Comparison of ENCODE assay signal across 24 cellular contexts in the genomic region with DNA sequence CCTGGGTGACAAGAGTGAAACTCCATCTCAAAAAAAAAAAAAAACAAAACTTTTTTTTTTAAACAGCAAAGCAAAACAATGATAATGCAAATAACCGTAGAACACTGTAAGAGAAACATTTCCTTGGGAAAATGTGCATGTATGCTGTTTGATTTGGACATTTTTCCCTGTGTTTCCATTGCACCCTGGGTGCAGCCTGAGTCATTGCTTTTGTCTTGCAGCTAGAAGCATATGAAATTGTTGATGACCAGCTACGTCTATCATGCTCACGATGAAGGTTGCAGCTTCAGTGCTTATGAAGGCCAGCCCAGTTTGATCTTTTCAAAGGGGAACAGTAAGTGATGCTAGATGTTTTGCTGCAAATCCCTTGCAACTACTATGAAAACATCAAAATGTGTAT. TPM values are rescaled to one million over a fixed set of nuclear protein-coding genes. Genes with fewer than 3 reads are reported as not detected.
DNase-seq lines count a peak whose midpoint lies in the region; ATAC-seq and TF ChIP-seq lines count a peak whose summit lies in the region.
"Had no signal": no experiment of that assay in that cellular context is flagged by ENCODE, and none has a peak within 500 bp of the region (broad histone marks: within the 10 kb centered on the region; RNA-seq: fewer than 3 reads in every experiment).

No MANE protein-coding gene starts in this region.

- TF ChIP-seq CTCF in ascending aorta (IDR thresholded peaks at IDR 0.05) (no peak), brain microvascular endothelial cell (IDR thresholded peaks at IDR 0.05; ENCODE audit: low read depth, low read length, missing control alignments) (no peak), fibroblast of the aortic adventitia (IDR thresholded peaks at IDR 0.05; ENCODE audit: insufficient read depth, low read length) (no peak), omental fat pad (IDR thresholded peaks at IDR 0.05) (no peak)

- peak in 1 of 2 donors; percentile 79 for DNase-seq in ascending aorta (ENCODE audit: low spot score in 2 of 2)
- peak; percentile 71 for DNase-seq in brain microvascular endothelial cell
- DNase-seq in fibroblast of the aortic adventitia (ENCODE audit: low read depth): peak; percentile 34
- peak; percentile 40 for DNase-seq in stromal cell of bone marrow (ENCODE audit: low read depth)
- no peak for DNase-seq in omental fat pad (ENCODE audit: low spot score)
- no peak for DNase-seq in hepatic stellate cell (ENCODE audit: low spot score)
- no peak for DNase-seq in CD8-positive, alpha-beta memory T cell
- DNase-seq in DMS79 treated with DMSO at 0.1 percent for 48 hours (lab: John Stamatoyannopoulos, UW): no peak
- DNase-seq: DMS153, KBM-7, MV-4-11, NCI-H1105, NCI-H146, NCI-H1930, NCI-H2107, NCI-H446 treated with DMSO at 0.1 percent for 48 hours, NCI-H526 treated with DMSO at 0.1 percent for 48 hours, PC-9, Right ventricle myocardium superior had no signal

- no peaks in the 10 kb centered on the region for H3K9me3 ChIP-seq in ascending aorta
- no peaks in the 10 kb centered on the region for H3K9me3 ChIP-seq in CD8-positive, alpha-beta memory T cell (ENCODE audit: low read length)
- H3K9me3 ChIP-seq: SJSA1 had no signal

- no peak for ATAC-seq in omental fat pad (ENCODE audit: low FRiP score)

- no peaks in the 10 kb centered on the region for H3K4me1 Mint-ChIP-seq in CD8-positive, alpha-beta memory T cell

- no peaks in the 10 kb centered on the region for H3K36me3 Mint-ChIP-seq in CD8-positive, alpha-beta memory T cell

- H3K27me3 ChIP-seq in ascending aorta (no peaks in the 10 kb centered on the region), brain microvascular endothelial cell (replicated peaks) (no peaks in the 10 kb centered on the region)
- peaks cover 11% of the 10 kb centered on the region for H3K27me3 ChIP-seq in CD8-positive, alpha-beta memory T cell (ENCODE audit: insufficient read depth, low read length, poor library complexity, severe bottlenecking)
- H3K27me3 ChIP-seq: SJSA1 had no signal

- H3K4me3 ChIP-seq in ascending aorta (peak overlapping the region in 1 of 2 donors; percentile 16), brain microvascular endothelial cell (ENCODE audit: low read depth, low read length) (no peak overlapping the region), fibroblast of the aortic adventitia (ENCODE audit: low read depth, low read length) (no peak overlapping the region)
- no peak overlapping the region for H3K4me3 ChIP-seq in CD8-positive, alpha-beta memory T cell (ENCODE audit: low read length)
- H3K4me3 ChIP-seq: PC-9, SJSA1 had no signal

- peaks cover 17 to 63% of the 10 kb centered on the region in 2 donors for H3K27me3 Mint-ChIP-seq in CD8-positive, alpha-beta memory T cell

- CTCF ChIA-PET in CD8-positive, alpha-beta memory T cell (lab: Charles Lee): interaction anchor here (1.8 kb wide), 1 partner anchor 11 kb away, joined by 10 read pairs; no protein-coding TSS in a partner anchor

- no peak overlapping the region for H3K27ac Mint-ChIP-seq in CD8-positive, alpha-beta memory T cell

- H3K27ac ChIP-seq in ascending aorta (peak overlapping the region; percentile 78 to 91), brain microvascular endothelial cell (no peak overlapping the region)
- H3K27ac ChIP-seq in CD8-positive, alpha-beta memory T cell (ENCODE audit: low read depth, low read length): no peak overlapping the region
- H3K27ac ChIP-seq: PC-9, SJSA1 had no signal

- H3K4me1 ChIP-seq in ascending aorta: peaks cover 3 to 33% of the 10 kb centered on the region in 2 donors
- no peaks in the 10 kb centered on the region for H3K4me1 ChIP-seq in CD8-positive, alpha-beta memory T cell (ENCODE audit: insufficient read depth, low read length)

- intact Hi-C loops in ascending aorta (cut with DNase I): loop anchor here (2.0 to 5.0 kb wide), 2 partner anchors 40 to 339 kb away; partner anchors contain the start of gene KCNE4

- in situ Hi-C loops in brain microvascular endothelial cell (cut with HindIII; ENCODE audit: low pct_ligation_motif_present, low sequenced_read_pairs): loop anchor here (25.0 kb wide), 1 partner anchor 149 kb away; the partner anchor contains the start of gene ACSL3

- H3K9me3 Mint-ChIP-seq in CD8-positive, alpha-beta memory T cell: no peaks in the 10 kb centered on the region

- H3K4me3 Mint-ChIP-seq in CD8-positive, alpha-beta memory T cell: no peak overlapping the region

- H3K36me3 ChIP-seq in ascending aorta: no peaks in the 10 kb centered on the region
- H3K36me3 ChIP-seq in brain microvascular endothelial cell (replicated peaks): no peaks in the 10 kb centered on the region
- H3K36me3 ChIP-seq in CD8-positive, alpha-beta memory T cell (ENCODE audit: insufficient read depth, low read length): no peaks in the 10 kb centered on the region
- H3K36me3 ChIP-seq: SJSA1 had no signal

- POLR2A ChIA-PET in CD8-positive, alpha-beta memory T cell (lab: Charles Lee): no interaction called here

RNA-seq across cellular contexts. Expression of gene MOGAT1, which starts 41.5 kb away (rescaled TPM):
- total RNA-seq in ascending aorta (not detected), fibroblast of the aortic adventitia (ENCODE audit: low replicate concordance) (not detected in 2 replicates), omental fat pad (1 to 10 TPM in 1 of 4 donors, under 1 TPM in 1, not detected in 2; 0.95 to 2.4 TPM)
- total RNA-seq in CD8-positive, alpha-beta memory T cell: not detected
- polyA plus RNA-seq in CD8-positive, alpha-beta memory T cell: not detected
- total RNA-seq: A172, LHCN-M2, MCF 10A, SJSA1 had no signal
- polyA plus RNA-seq: BJ had no signal

RNA-seq across cellular contexts. Expression of gene FARSB, which starts 57.1 kb away (rescaled TPM):
- total RNA-seq in ascending aorta: 4.4 TPM
- total RNA-seq in fibroblast of the aortic adventitia (ENCODE audit: low replicate concordance): 6.5 and 34.3 TPM in 2 replicates
- 10 to 100 TPM; 11.8 to 18.4 (median 14.8) TPM for total RNA-seq in omental fat pad
- total RNA-seq in CD8-positive, alpha-beta memory T cell: 10 to 100 TPM; 57.0 to 58.5 TPM
- 23.8 TPM for polyA plus RNA-seq in CD8-positive, alpha-beta memory T cell

Comparison
In these comparisons a context has a peak if more than half of its experiments do, and no peak if none do; other contexts are left out.
1. DNase-seq: peak in brain microvascular endothelial cell (single experiment), fibroblast of the aortic adventitia (single experiment) and stromal cell of bone marrow (single experiment); none in omental fat pad (single experiment), hepatic stellate cell (single experiment), CD8-positive, alpha-beta memory T cell (0 of 5) and DMS79 treated with DMSO at 0.1 percent for 48 hours (single experiment).
2. H3K27ac ChIP-seq: peak in ascending aorta (2 of 2); none in brain microvascular endothelial cell (single experiment) and CD8-positive, alpha-beta memory T cell (single experiment).